ENCODE assay signal across 15 cellular contexts in genomic region chr2:233062946-233063268, GRCh38. TPM values are rescaled to one million over a fixed set of nuclear protein-coding genes. Genes with fewer than 3 reads are reported as not detected.
A peak's percentile ranks its signal among the peaks of the same experiment; 100 is the strongest.
DNase-seq lines count a peak whose midpoint lies in the region; TF ChIP-seq lines count a peak whose summit lies in the region.
"Had no signal": no experiment of that assay in that cellular context is flagged by ENCODE, and none has a peak within 500 bp of the region (broad histone marks: within the 10 kb centered on the region; RNA-seq: fewer than 3 reads in every experiment).

No MANE protein-coding gene starts in this region.

- peak overlapping the region; percentile 76 for H3K27ac Mint-ChIP-seq in T-helper 1 cell treated with Interleukin-12 subunit alpha and Interleukin-12 subunit beta and Interleukin-4 antibody, amounts not matched to agents 30 μg/mL and 1 μg/mL, for 36 hours
- peak overlapping the region; percentile 92 for H3K27ac Mint-ChIP-seq in dendritic cell treated with granulocyte-macrophage colony-stimulating factor and Interleukin-4, amounts not matched to agents 40 ng/mL and 50 ng/mL, for 4 days

- peaks cover 37% of the 10 kb centered on the region for H3K4me1 Mint-ChIP-seq in T-helper 1 cell treated with Interleukin-12 subunit alpha and Interleukin-12 subunit beta and Interleukin-4 antibody, amounts not matched to agents 30 μg/mL and 1 μg/mL, for 36 hours (ENCODE audit: low read depth)
- H3K4me1 Mint-ChIP-seq in dendritic cell treated with granulocyte-macrophage colony-stimulating factor and Interleukin-4, amounts not matched to agents 40 ng/mL and 50 ng/mL, for 4 days (ENCODE audit: low read depth), result peaks cover 73% of the 10 kb centered on the region
- H3K4me1 Mint-ChIP-seq: nephron had no signal

- peaks cover 10% of the 10 kb centered on the region; the same call in 1 of the 2 replicates for H3F3A ChIP-seq in MM.1S (ENCODE audit: insufficient read depth, low read length)

- intact Hi-C loops in dendritic cell treated with granulocyte-macrophage colony-stimulating factor and Interleukin-4, amounts not matched to agents 40 ng/mL and 50 ng/mL, for 4 days (cut with micrococcal nuclease), result loop anchor here (5.0 kb wide), 1 partner anchor 189 kb away; the partner anchor contains the start of gene ATG16L1
- intact Hi-C loops in posterior cingulate gyrus (cut with DNase I), result no loop called here

- peak overlapping the region; percentile 97 for H3K4me2 ChIP-seq in MM.1S (ENCODE audit: low read depth, low read length)

- no peaks in the 10 kb centered on the region for H3K27me3 Mint-ChIP-seq in T-helper 1 cell treated with Interleukin-12 subunit alpha and Interleukin-12 subunit beta and Interleukin-4 antibody, amounts not matched to agents 30 μg/mL and 1 μg/mL, for 36 hours (ENCODE audit: low read depth)
- no peaks in the 10 kb centered on the region for H3K27me3 Mint-ChIP-seq in dendritic cell treated with granulocyte-macrophage colony-stimulating factor and Interleukin-4, amounts not matched to agents 40 ng/mL and 50 ng/mL, for 4 days

- H3K4me3 ChIP-seq in MM.1S (ENCODE audit: low read length) (0 out of 2 replicates have a peak overlapping the region, but pooled peaks have one; percentile 8), skin epidermis (peak overlapping the region in 4 of 7 experiments; percentile 41 to 56 (median 48))
- H3K4me3 ChIP-seq: SJCRH30 had no signal

- peaks cover 23% of the 10 kb centered on the region for H3K4me1 ChIP-seq in MM.1S (ENCODE audit: low read length)

- TF ChIP-seq CTCF in MM.1S (IDR thresholded peaks at IDR 0.05; ENCODE audit: low read length), result no peak

- H3K4me3 Mint-ChIP-seq in T-helper 1 cell treated with Interleukin-12 subunit alpha and Interleukin-12 subunit beta and Interleukin-4 antibody, amounts not matched to agents 30 μg/mL and 1 μg/mL, for 36 hours, result peak overlapping the region; percentile 98
- H3K4me3 Mint-ChIP-seq in dendritic cell treated with granulocyte-macrophage colony-stimulating factor and Interleukin-4, amounts not matched to agents 40 ng/mL and 50 ng/mL, for 4 days, result peak overlapping the region; percentile 95
- H3K4me3 Mint-ChIP-seq: nephron had no signal

- DNase-seq in T-helper 1 cell, result no peak
- DNase-seq in MM.1S, result no peak
- DNase-seq in H4 (ENCODE audit: low spot score), result no peak
- DNase-seq in posterior cingulate gyrus, result no peak
- DNase-seq in NK-92 treated with Interleukin-12 subunit alpha and Interleukin-12 subunit beta, amount 100 ng/mL, for 24 hours (lab: John Stamatoyannopoulos, UW), result no peak
- DNase-seq: DMS 273 treated with DMSO at 0.1 percent for 48 hours; NCI-H1092; NCI-H446; SJCRH30; stimulated activated CD4-positive, alpha-beta T cell treated with anti-CD3 and anti-CD28 coated beads, Interleukin-12 subunit alpha, Interleukin-12 subunit beta, amount 100 ng/mL, for 4 hours had no signal

- H3K27me3 ChIP-seq in MM.1S (replicated peaks; ENCODE audit: insufficient read depth, low read length), result no peaks in the 10 kb centered on the region
- H3K27me3 ChIP-seq: SJCRH30 had no signal

- H3K79me2 ChIP-seq in MM.1S (ENCODE audit: low read length), result peaks cover 67% of the 10 kb centered on the region

- H3K27ac ChIP-seq in MM.1S (ENCODE audit: low read length) (peak overlapping the region; percentile 47; the same call in 1 of the 2 replicates), skin epidermis (peak overlapping the region in 10 of 21 experiments; percentile 13 to 98 (median 90))
- H3K27ac ChIP-seq: 22Rv1, SJCRH30 had no signal

- H3K9me3 Mint-ChIP-seq in T-helper 1 cell treated with Interleukin-12 subunit alpha and Interleukin-12 subunit beta and Interleukin-4 antibody, amounts not matched to agents 30 μg/mL and 1 μg/mL, for 36 hours, result no peaks in the 10 kb centered on the region
- no peaks in the 10 kb centered on the region for H3K9me3 Mint-ChIP-seq in dendritic cell treated with granulocyte-macrophage colony-stimulating factor and Interleukin-4, amounts not matched to agents 40 ng/mL and 50 ng/mL, for 4 days
- H3K9me3 Mint-ChIP-seq: nephron had no signal

- H2AFZ ChIP-seq in MM.1S (ENCODE audit: low read length), result no peak overlapping the region

- peaks cover 3% of the 10 kb centered on the region for H3K36me3 ChIP-seq in MM.1S (replicated peaks; ENCODE audit: insufficient read depth, low read length)
- H3K36me3 ChIP-seq: SJCRH30 had no signal

- H4K20me1 ChIP-seq in MM.1S (ENCODE audit: insufficient read depth, low read length), result no peaks in the 10 kb centered on the region

- H3K9me3 ChIP-seq in MM.1S (replicated peaks; ENCODE audit: insufficient read depth, low read length), result no peaks in the 10 kb centered on the region
- H3K9me3 ChIP-seq: SJCRH30 had no signal

- no peak overlapping the region for H3K9ac ChIP-seq in MM.1S (ENCODE audit: low read length)

- no peaks in the 10 kb centered on the region for H3K9me2 ChIP-seq in MM.1S (replicated peaks; ENCODE audit: insufficient read depth, low read length)

- H3K36me3 Mint-ChIP-seq in T-helper 1 cell treated with Interleukin-12 subunit alpha and Interleukin-12 subunit beta and Interleukin-4 antibody, amounts not matched to agents 30 μg/mL and 1 μg/mL, for 36 hours (ENCODE audit: low read depth), result peaks cover 39% of the 10 kb centered on the region
- H3K36me3 Mint-ChIP-seq in dendritic cell treated with granulocyte-macrophage colony-stimulating factor and Interleukin-4, amounts not matched to agents 40 ng/mL and 50 ng/mL, for 4 days (ENCODE audit: low read depth), result peaks cover 70% of the 10 kb centered on the region

RNA-seq across cellular contexts. Expression of gene INPP5D, which starts 2.8 kb away (rescaled TPM):
- 0.46 TPM in 1 of 2 replicates, not detected in the other for total RNA-seq in H4 (2014; rRNA removed; shearing (Covaris generic))

RNA-seq across cellular contexts. Expression of gene NEU2, which starts 30.4 kb away (rescaled TPM):
- not detected in 2 replicates for total RNA-seq in H4 (2014; rRNA removed; shearing (Covaris generic))
- total RNA-seq: SJCRH30 had no signal

RNA-seq across cellular contexts. Expression of gene NGEF, which starts 49.9 kb away (rescaled TPM):
- total RNA-seq in H4 (2014; rRNA removed; shearing (Covaris generic)), result 1.3 and 3.3 TPM in 2 replicates
- total RNA-seq: SJCRH30 had no signal
